31 cellular contexts compared by ENCODE assay signal in genomic region chr4:179417357-179417756, GRCh38.
"Had no signal": no experiment of that assay in that cellular context is flagged by ENCODE, and none has a peak within 500 bp of the region (broad histone marks: within the 10 kb centered on the region; RNA-seq: fewer than 3 reads in every experiment).

No MANE protein-coding gene starts in this region.

- H3K27ac ChIP-seq: neural progenitor cell, ovary, parathyroid adenoma, psoas muscle, skin epidermis, spleen, suprapubic skin, testis, tibial artery, transverse colon, upper lobe of right lung, uterus had no signal

- H3K4me1 Mint-ChIP-seq: natural killer cell; neural progenitor cell; stimulated activated memory B cell treated with anti-CD40 and anti-IgM and Interleukin-4, amounts not matched to agents 10 μg/mL and 1 μg/mL and 100 μg/mL, for 72 hours; stimulated activated naive CD8-positive, alpha-beta T cell treated with anti-CD3 and anti-CD28 coated beads, Interleukin-15, amount 100 ng/mL, for 72 hours had no signal

- DNase-seq: natural killer cell; occipital lobe; ovary; posterior cingulate gyrus; psoas muscle; right cardiac atrium; spleen; stimulated activated CD4-positive, alpha-beta T cell treated with anti-CD3 and anti-CD28 coated beads, Interleukin-12 subunit alpha, Interleukin-12 subunit beta, amount 100 ng/mL, for 4 hours; stimulated activated CD4-positive, alpha-beta T cell treated with anti-CD3 and anti-CD28 coated beads, Interleukin-1b, Interleukin-23, amount 100 ng/mL, for 48 hours; stimulated activated CD4-positive, alpha-beta T cell treated with anti-CD3 and anti-CD28 coated beads, Interleukin-4, amount 100 ng/mL, for 1 hour; stimulated activated CD4-positive, alpha-beta T cell treated with anti-CD3 and anti-CD28 coated beads, Interleukin-4, amount 100 ng/mL, for 4 hours; stimulated activated CD8-positive, alpha-beta memory T cell treated with anti-CD3 and anti-CD28 coated beads, Interleukin-4, amount 100 ng/mL, for 48 hours; stimulated activated naive CD4-positive, alpha-beta T cell; stimulated activated naive CD8-positive, alpha-beta T cell treated with anti-CD3 and anti-CD28 coated beads, Interleukin-15, amount 100 ng/mL, for 72 hours; stimulated activated naive CD8-positive, alpha-beta T cell treated with anti-CD3 and anti-CD28 coated beads, Interleukin-15, Interleukin-2, amounts not matched to agents 100 U/mL and 50 U/mL, for 24 hours; substantia nigra; testis; tibial artery; transverse colon; upper lobe of right lung; uterus had no signal

- H3K4me3 Mint-ChIP-seq: natural killer cell; nephron; neural progenitor cell; stimulated activated memory B cell treated with anti-CD40 and anti-IgM and Interleukin-4, amounts not matched to agents 10 μg/mL and 1 μg/mL and 100 μg/mL, for 72 hours; stimulated activated naive CD8-positive, alpha-beta T cell treated with anti-CD3 and anti-CD28 coated beads, Interleukin-15, amount 100 ng/mL, for 72 hours; type B pancreatic cell had no signal

- ATAC-seq: natural killer cell; psoas muscle; right cardiac atrium; sciatic nerve; stimulated activated memory B cell treated with anti-CD40 and anti-IgM and Interleukin-4, amounts not matched to agents 10 μg/mL and 1 μg/mL and 100 μg/mL, for 72 hours; stimulated activated naive CD8-positive, alpha-beta T cell treated with anti-CD3 and anti-CD28 coated beads, Interleukin-15, amount 100 ng/mL, for 72 hours; stimulated activated naive CD8-positive, alpha-beta T cell treated with anti-CD3 and anti-CD28 coated beads, Interleukin-15, Interleukin-2, amounts not matched to agents 100 U/mL and 50 U/mL, for 24 hours; upper lobe of right lung had no signal

- H3K79me2 ChIP-seq: parathyroid adenoma had no signal

- H3K27ac Mint-ChIP-seq: natural killer cell; nephron; neural progenitor cell; progenitor cell of endocrine pancreas; stimulated activated memory B cell treated with anti-CD40 and anti-IgM and Interleukin-4, amounts not matched to agents 10 μg/mL and 1 μg/mL and 100 μg/mL, for 72 hours; stimulated activated naive CD8-positive, alpha-beta T cell treated with anti-CD3 and anti-CD28 coated beads, Interleukin-15, amount 100 ng/mL, for 72 hours; type B pancreatic cell had no signal

- H3K27me3 Mint-ChIP-seq: stimulated activated memory B cell treated with anti-CD40 and anti-IgM and Interleukin-4, amounts not matched to agents 10 μg/mL and 1 μg/mL and 100 μg/mL, for 72 hours; stimulated activated naive CD8-positive, alpha-beta T cell treated with anti-CD3 and anti-CD28 coated beads, Interleukin-15, amount 100 ng/mL, for 72 hours had no signal

- H3K4me2 ChIP-seq: neural progenitor cell, smooth muscle cell had no signal

- H3K27me3 ChIP-seq: neural progenitor cell, ovary, spleen, suprapubic skin, testis, tibial artery, transverse colon, upper lobe of right lung had no signal

- H3K9me3 Mint-ChIP-seq: nephron, neural progenitor cell, type B pancreatic cell had no signal

- H3K4me1 ChIP-seq: neural progenitor cell, parathyroid adenoma, psoas muscle, spleen, suprapubic skin, testis, tibial artery, transverse colon, upper lobe of right lung, uterus had no signal

- H3K36me3 Mint-ChIP-seq: natural killer cell; neural progenitor cell; stimulated activated memory B cell treated with anti-CD40 and anti-IgM and Interleukin-4, amounts not matched to agents 10 μg/mL and 1 μg/mL and 100 μg/mL, for 72 hours; type B pancreatic cell had no signal

- H3K9me3 ChIP-seq: ovary, psoas muscle, suprapubic skin, testis, tibial artery, transverse colon, upper lobe of right lung, uterus had no signal

- H3K4me3 ChIP-seq: neural progenitor cell, ovary, psoas muscle, skin epidermis, smooth muscle cell, spleen, suprapubic skin, testis, tibial artery, transverse colon, upper lobe of right lung, uterus had no signal

- H3K36me3 ChIP-seq: neural progenitor cell, ovary, spleen, suprapubic skin, tibial artery, transverse colon, upper lobe of right lung, uterus had no signal

- H3K9ac ChIP-seq: neural progenitor cell, parathyroid adenoma had no signal

- H2AFZ ChIP-seq: neural progenitor cell, parathyroid adenoma had no signal
